Comparison of ENCODE assay signal across 8 cellular contexts in genomic region chr7:27150568-27151340, GRCh38. TPM values are rescaled to one million over a fixed set of nuclear protein-coding genes. Genes with fewer than 3 reads are reported as not detected.
A peak's percentile ranks its signal among the peaks of the same experiment; 100 is the strongest.
DNase-seq lines count a peak whose midpoint lies in the region; ATAC-seq, FAIRE-seq and TF ChIP-seq lines count a peak whose summit lies in the region.

No MANE protein-coding gene starts in this region.

- H3K79me2 ChIP-seq in GM23338 (replicated peaks; ENCODE audit: insufficient read depth) (no peaks in the 10 kb centered on the region), K562 (ENCODE audit: control insufficient read depth, insufficient read depth, low read length) (no peaks in the 10 kb centered on the region)

- H3F3A ChIP-seq in GM23338 (replicated peaks; ENCODE audit: low read depth), result peaks cover 43% of the 10 kb centered on the region

- no peak overlapping the region for H3K27ac Mint-ChIP-seq in GM23338
- H3K27ac Mint-ChIP-seq in T-helper 1 cell treated with Interleukin-12 subunit alpha and Interleukin-12 subunit beta and Interleukin-4 antibody, amounts not matched to agents 30 μg/mL and 1 μg/mL, for 36 hours, result peak overlapping the region; percentile 49

- peaks cover 21% of the 10 kb centered on the region for H3K4me1 Mint-ChIP-seq in GM23338
- peaks cover 17% of the 10 kb centered on the region for H3K4me1 Mint-ChIP-seq in T-helper 1 cell treated with Interleukin-12 subunit alpha and Interleukin-12 subunit beta and Interleukin-4 antibody, amounts not matched to agents 30 μg/mL and 1 μg/mL, for 36 hours (ENCODE audit: low read depth)

- peaks cover 100% of the 10 kb centered on the region for H3K27me3 Mint-ChIP-seq in GM23338 (ENCODE audit: insufficient read depth, low read depth, poor library complexity)
- H3K27me3 Mint-ChIP-seq in T-helper 1 cell treated with Interleukin-12 subunit alpha and Interleukin-12 subunit beta and Interleukin-4 antibody, amounts not matched to agents 30 μg/mL and 1 μg/mL, for 36 hours (ENCODE audit: low read depth), result peaks cover 94% of the 10 kb centered on the region

- peak in 1 of 2 experiments; percentile 54; a peak in 3 of 4 replicates for TF ChIP-seq RAD21 in K562 (CRISPR knock-in tag; conservative IDR thresholded peaks at IDR 0.05 in 1 of 2, IDR thresholded peaks at IDR 0.05 in 1 of 2)

- H3K9me2 ChIP-seq in GM23338 (ENCODE audit: insufficient read depth), result no peaks in the 10 kb centered on the region

- H3K36me3 ChIP-seq in GM23338 (ENCODE audit: insufficient read depth) (no peaks in the 10 kb centered on the region), K562 (ENCODE audit: control insufficient read depth, insufficient read depth, low read length) (no peaks in the 10 kb centered on the region), iPS-20b (ENCODE audit: insufficient read depth, low read depth, low read length) (no peaks in the 10 kb centered on the region), small intestine (ENCODE audit: control insufficient read depth in 2 of 2, insufficient read depth in 2 of 2, low read length in 2 of 2) (no peaks in the 10 kb centered on the region)

- H3K27me3 ChIP-seq in GM23338 (ENCODE audit: insufficient read depth) (peaks cover 100% of the 10 kb centered on the region), K562 (ENCODE audit: control insufficient read depth in 2 of 2, insufficient read depth in 2 of 2, low read length in 2 of 2) (peaks cover 53 to 91% of the 10 kb centered on the region in 2 experiments), iPS-20b (ENCODE audit: insufficient read depth, low read length) (peaks cover 100% of the 10 kb centered on the region), small intestine (ENCODE audit: control insufficient read depth in 2 of 2, insufficient read depth in 2 of 2, low read length in 2 of 2) (peaks cover 8 to 42% of the 10 kb centered on the region in 2 donors)

- CTCF ChIA-PET in K562 (lab: Yijun Ruan, JAX; ENCODE audit: low intra/inter-chr PET ratio), result interaction anchor here (0.6 to 1.0 kb wide), 2 partner anchors 16 to 773 kb away, joined by 3 read pairs; no protein-coding TSS in a partner anchor

- TF ChIP-seq EP300 in K562 (IDR thresholded peaks at IDR 0.05; ENCODE audit: low read length), result no peak

- no peaks in the 10 kb centered on the region for H3K9me1 ChIP-seq in K562 (ENCODE audit: control insufficient read depth, insufficient read depth, low read length)

- H3K4me2 ChIP-seq in GM23338 (peak overlapping the region; percentile 74), K562 (ENCODE audit: insufficient read depth, low read length) (no peak overlapping the region; the same call in 1 of the 2 replicates)

- H3K4me1 ChIP-seq in GM23338 (ENCODE audit: insufficient read depth) (peaks cover 24% of the 10 kb centered on the region), K562 (replicated peaks in 1 of 2; ENCODE audit: control insufficient read depth in 2 of 2, insufficient read depth in 2 of 2, low read length in 2 of 2) (peaks cover 0 to 16% of the 10 kb centered on the region in 2 experiments; a peak in 2 of 5 replicates), iPS-20b (ENCODE audit: insufficient read depth, low read length) (no peaks in the 10 kb centered on the region), small intestine (ENCODE audit: control insufficient read depth in 2 of 2, insufficient read depth in 1 of 2, low read depth in 1 of 2, low read length in 1 of 2) (no peaks in the 10 kb centered on the region)

- no peaks in the 10 kb centered on the region; the same call in 2 of the 3 replicates for H3K36me3 Mint-ChIP-seq in GM23338 (ENCODE audit: low read depth)
- peaks cover 3% of the 10 kb centered on the region for H3K36me3 Mint-ChIP-seq in T-helper 1 cell treated with Interleukin-12 subunit alpha and Interleukin-12 subunit beta and Interleukin-4 antibody, amounts not matched to agents 30 μg/mL and 1 μg/mL, for 36 hours (ENCODE audit: low read depth)

- no TSS peak for BruUV-seq in K562 (replicated peaks; lab: Mats Ljungman, UMichigan)

- peak overlapping the region; percentile 43 for H3K4me3 ChIP-seq in GM23338
- no peak overlapping the region for H3K4me3 ChIP-seq in K562
- H3K4me3 ChIP-seq in iPS-20b (ENCODE audit: low read length), result peak overlapping the region; percentile 29; the same call in 1 of the 2 replicates
- peak overlapping the region; percentile 19 to 62 for H3K4me3 ChIP-seq in small intestine (ENCODE audit: low read depth in 1 of 2, low read length in 2 of 2)

- peaks cover 54% of the 10 kb centered on the region for H4K20me1 ChIP-seq in GM23338 (replicated peaks; ENCODE audit: insufficient read depth)
- H4K20me1 ChIP-seq in K562 (replicated peaks; ENCODE audit: control insufficient read depth, insufficient read depth, low read length), result no peaks in the 10 kb centered on the region

- H3K27ac ChIP-seq in GM23338 (ENCODE audit: low read depth) (no peak overlapping the region), K562 (ENCODE audit: extremely low read depth, low read depth, low read length) (no peak overlapping the region), iPS-20b (ENCODE audit: low read length) (no peak overlapping the region), small intestine (ENCODE audit: low read depth in 1 of 2, low read length in 1 of 2) (peak overlapping the region in 1 of 2 donors; percentile 71)

- DNase-seq in GDM1 (lab: John Stamatoyannopoulos, UW) (peak; percentile 69), GM23338 (ENCODE audit: low spot score) (peak; percentile 85), LoVo (ENCODE audit: low spot score) (peak; percentile 91), K562 (ENCODE audit: extremely low read depth in 1 of 4, low spot score in 3 of 4) (peak; percentile 54 to 80 (median 75)), small intestine (peak; percentile 54), inferior parietal cortex (ENCODE audit: extremely low spot score) (no peak)

- FAIRE-seq in K562 (lab: Jason Lieb, UNC), result no peak
- no peak for FAIRE-seq in small intestine (lab: Jason Lieb, UNC)

- intact Hi-C loops in K562 (cut with micrococcal nuclease), result no loop called here

- H3K9me3 ChIP-seq in K562 (replicated peaks; ENCODE audit: control insufficient read depth, insufficient read depth, low read depth, low read length), result no peaks in the 10 kb centered on the region
- peaks cover 20% of the 10 kb centered on the region; the same call in 1 of the 2 replicates for H3K9me3 ChIP-seq in iPS-20b (ENCODE audit: insufficient read depth, low read depth, low read length)
- H3K9me3 ChIP-seq in small intestine (ENCODE audit: control insufficient read depth, low read depth), result no peaks in the 10 kb centered on the region

- H3K9ac ChIP-seq in K562 (ENCODE audit: insufficient read depth in 1 of 2, low read depth in 2 of 2, low read length in 2 of 2) (no peak overlapping the region), iPS-20b (ENCODE audit: low read depth, low read length) (no peak overlapping the region)

- POLR2A ChIA-PET in K562 (lab: Yijun Ruan, JAX), result interaction anchor here (1.0 kb wide), 1 partner anchor 11 kb away, joined by 5 read pairs; no protein-coding TSS in a partner anchor

- 7% methylated on average over 50 of the region's 58 CpGs for WGBS in K562 (ENCODE audit: insufficient coverage, low coverage, missing lambda C conversion rate)
- 2 to 3% (median 3%) methylated on average over 57 to 58 of the region's 58 CpGs for WGBS in small intestine, 3 donors

- H2AFZ ChIP-seq in GM23338, result no peak overlapping the region
- H2AFZ ChIP-seq in K562 (ENCODE audit: low read depth, low read length), result no peak overlapping the region

- in situ Hi-C loops in K562 (cut with MboI), result loop anchor here (25.0 kb wide), 3 partner anchors 638 to 1263 kb away; no protein-coding TSS in a partner anchor

- TF ChIP-seq CTCF in GM23338 (conservative IDR thresholded peaks at IDR 0.05; ENCODE audit: low read depth in 2 of 2) (peak; percentile 64 to 73), K562 (IDR thresholded peaks at IDR 0.05 in 2 of 3, conservative IDR thresholded peaks at IDR 0.05 in 1 of 3; ENCODE audit: insufficient read depth in 2 of 3, low read depth in 1 of 3, low read length in 3 of 3) (peak; percentile 64 to 82 (median 72))

- H3K9me3 Mint-ChIP-seq in GM23338, result peaks cover 26% of the 10 kb centered on the region
- H3K9me3 Mint-ChIP-seq in T-helper 1 cell treated with Interleukin-12 subunit alpha and Interleukin-12 subunit beta and Interleukin-4 antibody, amounts not matched to agents 30 μg/mL and 1 μg/mL, for 36 hours, result no peaks in the 10 kb centered on the region

- ATAC-seq in GM23338, result peak; percentile 63
- ATAC-seq in K562, result peak; percentile 96

- peak overlapping the region; percentile 50 for H3K4me3 Mint-ChIP-seq in GM23338
- peak overlapping the region; percentile 65 for H3K4me3 Mint-ChIP-seq in T-helper 1 cell treated with Interleukin-12 subunit alpha and Interleukin-12 subunit beta and Interleukin-4 antibody, amounts not matched to agents 30 μg/mL and 1 μg/mL, for 36 hours

- TF ChIP-seq POLR2A in K562 (conservative IDR thresholded peaks at IDR 0.05), result no peak

RNA-seq across cellular contexts. Expression of gene HOXA3, which starts 1.6 kb away (rescaled TPM):
- total RNA-seq in GM23338 (2014; rRNA removed; shearing (Covaris generic)), result not detected in 2 replicates
- not detected in 2 replicates for polyA plus RNA-seq in GM23338 (2016; fragmentation: Nextera tagmentation; extraction: Ambion mirVana)
- 0.35 TPM in 1 of 2 replicates, not detected in the other for total RNA-seq in K562 (2011; cell fraction: chromatin; rRNA removed; ENCODE audit: low replicate concordance)
- 0.17 TPM in 1 of 2 replicates, not detected in the other for total RNA-seq in K562 (2011; cell fraction: nucleolus; rRNA removed)
- not detected in 2 replicates for total RNA-seq in K562 (2011; cell fraction: nucleoplasm; rRNA removed)
- total RNA-seq in K562 (2014; rRNA removed), result not detected in 2 replicates
- not detected in 2 replicates for total RNA-seq in K562 (2014; rRNA removed; fragmentation: Illumina TruSeq; extraction: Trizol)
- not detected in 2 replicates for total RNA-seq in K562 (2015; rRNA removed; fragmentation: Illumina TruSeq; extraction: Trizol)
- 0.04 and 0.18 TPM in 2 replicates for total RNA-seq in K562 (2021)
- polyA plus RNA-seq in K562 (2011; rRNA removed), result 0.13 TPM in 1 of 2 replicates, not detected in the other
- polyA plus RNA-seq in K562 (2011; cell fraction: cytosol; rRNA removed), result 0.06 TPM in 1 of 2 replicates, not detected in the other
- polyA plus RNA-seq in K562 (2011; cell fraction: nucleus; rRNA removed), result 0.78 TPM in 1 of 2 replicates, not detected in the other
- polyA plus RNA-seq in K562 (2012), result 0.03 TPM in 1 of 2 replicates, not detected in the other
- polyA plus RNA-seq in K562 (2014; fragmentation: Illumina TruSeq; extraction: Trizol), result not detected in 2 replicates
- not detected for polyA plus RNA-seq in K562 (2014; fragmentation: Nextera tagmentation; extraction: Ambion mirVana)
- not detected in 2 replicates for polyA plus RNA-seq in K562 (2014; rRNA removed)
- polyA minus RNA-seq in K562 (2011; rRNA and poly(A)+ RNA removed), result not detected in 2 replicates
- polyA minus RNA-seq in K562 (2011; cell fraction: cytosol; rRNA and poly(A)+ RNA removed), result not detected in 2 replicates
- polyA minus RNA-seq in K562 (2011; cell fraction: nucleus; rRNA and poly(A)+ RNA removed), result 0.54 TPM in 1 of 2 replicates, not detected in the other
- polyA plus RNA-seq in small intestine, result 1 to 10 TPM in 1 of 3 donors, under 1 TPM in 2; 0.45 to 3.3 (median 0.54) TPM

RNA-seq across cellular contexts. Expression of gene HOXA6, which starts 3.2 kb away (rescaled TPM):
- total RNA-seq in GM23338 (2014; rRNA removed; shearing (Covaris generic)), result not detected in 2 replicates
- not detected in 2 replicates for polyA plus RNA-seq in GM23338 (2016; fragmentation: Nextera tagmentation; extraction: Ambion mirVana)
- total RNA-seq in K562 (2011; cell fraction: chromatin; rRNA removed; ENCODE audit: low replicate concordance), result not detected in 2 replicates
- total RNA-seq in K562 (2011; cell fraction: nucleolus; rRNA removed), result not detected in 2 replicates
- total RNA-seq in K562 (2011; cell fraction: nucleoplasm; rRNA removed), result not detected in 2 replicates
- not detected in 2 replicates for total RNA-seq in K562 (2014; rRNA removed)
- total RNA-seq in K562 (2014; rRNA removed; fragmentation: Illumina TruSeq; extraction: Trizol), result not detected in 2 replicates
- total RNA-seq in K562 (2015; rRNA removed; fragmentation: Illumina TruSeq; extraction: Trizol), result not detected in 2 replicates
- total RNA-seq in K562 (2021), result not detected in 2 replicates
- polyA plus RNA-seq in K562 (2011; rRNA removed), result not detected in 2 replicates
- not detected in 2 replicates for polyA plus RNA-seq in K562 (2011; cell fraction: cytosol; rRNA removed)
- 0.13 TPM in 1 of 2 replicates, not detected in the other for polyA plus RNA-seq in K562 (2011; cell fraction: nucleus; rRNA removed)
- polyA plus RNA-seq in K562 (2012), result not detected in 2 replicates
- polyA plus RNA-seq in K562 (2014; fragmentation: Illumina TruSeq; extraction: Trizol), result not detected in 2 replicates
- not detected for polyA plus RNA-seq in K562 (2014; fragmentation: Nextera tagmentation; extraction: Ambion mirVana)
- polyA plus RNA-seq in K562 (2014; rRNA removed), result not detected in 2 replicates
- polyA minus RNA-seq in K562 (2011; rRNA and poly(A)+ RNA removed), result not detected in 2 replicates
- not detected in 2 replicates for polyA minus RNA-seq in K562 (2011; cell fraction: cytosol; rRNA and poly(A)+ RNA removed)
- polyA minus RNA-seq in K562 (2011; cell fraction: nucleus; rRNA and poly(A)+ RNA removed), result not detected in 2 replicates
- polyA plus RNA-seq in small intestine, result under 1 TPM in 2 of 3 donors, not detected in 1; 0.46 to 0.81 TPM

RNA-seq across cellular contexts. Expression of gene HOXA7, which starts 5.7 kb away (rescaled TPM):
- total RNA-seq in GM23338 (2014; rRNA removed; shearing (Covaris generic)), result not detected in 2 replicates
- 0.24 TPM in 1 of 2 replicates, not detected in the other for polyA plus RNA-seq in GM23338 (2016; fragmentation: Nextera tagmentation; extraction: Ambion mirVana)
- total RNA-seq in K562 (2011; cell fraction: chromatin; rRNA removed; ENCODE audit: low replicate concordance), result not detected in 2 replicates
- not detected in 2 replicates for total RNA-seq in K562 (2011; cell fraction: nucleolus; rRNA removed)
- not detected in 2 replicates for total RNA-seq in K562 (2011; cell fraction: nucleoplasm; rRNA removed)
- not detected in 2 replicates for total RNA-seq in K562 (2014; rRNA removed)
- not detected in 2 replicates for total RNA-seq in K562 (2014; rRNA removed; fragmentation: Illumina TruSeq; extraction: Trizol)
- not detected in 2 replicates for total RNA-seq in K562 (2015; rRNA removed; fragmentation: Illumina TruSeq; extraction: Trizol)
- total RNA-seq in K562 (2021), result not detected in 2 replicates
- polyA plus RNA-seq in K562 (2011; rRNA removed), result not detected in 2 replicates
- polyA plus RNA-seq in K562 (2011; cell fraction: cytosol; rRNA removed), result not detected in 2 replicates
- not detected in 2 replicates for polyA plus RNA-seq in K562 (2011; cell fraction: nucleus; rRNA removed)
- not detected in 2 replicates for polyA plus RNA-seq in K562 (2012)
- polyA plus RNA-seq in K562 (2014; fragmentation: Illumina TruSeq; extraction: Trizol), result not detected in 2 replicates
- not detected for polyA plus RNA-seq in K562 (2014; fragmentation: Nextera tagmentation; extraction: Ambion mirVana)
- polyA plus RNA-seq in K562 (2014; rRNA removed), result not detected in 2 replicates
- polyA minus RNA-seq in K562 (2011; rRNA and poly(A)+ RNA removed), result not detected in 2 replicates
- not detected in 2 replicates for polyA minus RNA-seq in K562 (2011; cell fraction: cytosol; rRNA and poly(A)+ RNA removed)
- polyA minus RNA-seq in K562 (2011; cell fraction: nucleus; rRNA and poly(A)+ RNA removed), result not detected in 2 replicates
- 1 to 10 TPM in 2 of 3 donors, not detected in 1; 1.1 to 1.9 TPM for polyA plus RNA-seq in small intestine

RNA-seq across cellular contexts. Expression of gene HOXA5, which starts 7.3 kb away (rescaled TPM):
- total RNA-seq in GM23338 (2014; rRNA removed; shearing (Covaris generic)), result not detected in 2 replicates
- not detected in 2 replicates for polyA plus RNA-seq in GM23338 (2016; fragmentation: Nextera tagmentation; extraction: Ambion mirVana)
- not detected in 2 replicates for total RNA-seq in K562 (2011; cell fraction: chromatin; rRNA removed; ENCODE audit: low replicate concordance)
- not detected in 2 replicates for total RNA-seq in K562 (2011; cell fraction: nucleolus; rRNA removed)
- not detected in 2 replicates for total RNA-seq in K562 (2011; cell fraction: nucleoplasm; rRNA removed)
- not detected in 2 replicates for total RNA-seq in K562 (2014; rRNA removed)
- not detected in 2 replicates for total RNA-seq in K562 (2014; rRNA removed; fragmentation: Illumina TruSeq; extraction: Trizol)
- not detected in 2 replicates for total RNA-seq in K562 (2015; rRNA removed; fragmentation: Illumina TruSeq; extraction: Trizol)
- total RNA-seq in K562 (2021), result not detected in 2 replicates
- 0.13 TPM in 1 of 2 replicates, not detected in the other for polyA plus RNA-seq in K562 (2011; rRNA removed)
- polyA plus RNA-seq in K562 (2011; cell fraction: cytosol; rRNA removed), result 0.10 TPM in 1 of 2 replicates, not detected in the other
- polyA plus RNA-seq in K562 (2011; cell fraction: nucleus; rRNA removed), result 0.30 TPM in 1 of 2 replicates, not detected in the other
- not detected in 2 replicates for polyA plus RNA-seq in K562 (2012)
- not detected in 2 replicates for polyA plus RNA-seq in K562 (2014; fragmentation: Illumina TruSeq; extraction: Trizol)
- polyA plus RNA-seq in K562 (2014; fragmentation: Nextera tagmentation; extraction: Ambion mirVana), result not detected
- not detected in 2 replicates for polyA plus RNA-seq in K562 (2014; rRNA removed)
- polyA minus RNA-seq in K562 (2011; rRNA and poly(A)+ RNA removed), result not detected in 2 replicates
- not detected in 2 replicates for polyA minus RNA-seq in K562 (2011; cell fraction: cytosol; rRNA and poly(A)+ RNA removed)
- polyA minus RNA-seq in K562 (2011; cell fraction: nucleus; rRNA and poly(A)+ RNA removed), result not detected in 2 replicates
- 1 to 10 TPM in 2 of 3 donors, under 1 TPM in 1; 0.45 to 7.7 (median 2.4) TPM for polyA plus RNA-seq in small intestine

RNA-seq across cellular contexts. Expression of gene HOXA9, which starts 14.6 kb away (rescaled TPM):
- total RNA-seq in GM23338 (2014; rRNA removed; shearing (Covaris generic)), result not detected in 2 replicates
- polyA plus RNA-seq in GM23338 (2016; fragmentation: Nextera tagmentation; extraction: Ambion mirVana) (not detected in 2 replicates), K562 (2011; rRNA removed) (not detected in 2 replicates), K562 (2014; fragmentation: Illumina TruSeq; extraction: Trizol) (not detected in 2 replicates), K562 (2014; fragmentation: Nextera tagmentation; extraction: Ambion mirVana) (not detected), K562 (2014; rRNA removed) (not detected in 2 replicates), small intestine (under 1 TPM in 1 of 3 donors, not detected in 2; 0.28 TPM)
- total RNA-seq in K562 (2011; cell fraction: chromatin; rRNA removed; ENCODE audit: low replicate concordance), result not detected in 2 replicates
- not detected in 2 replicates for total RNA-seq in K562 (2011; cell fraction: nucleolus; rRNA removed)
- not detected in 2 replicates for total RNA-seq in K562 (2011; cell fraction: nucleoplasm; rRNA removed)
- total RNA-seq in K562 (2014; rRNA removed) (not detected in 2 replicates), K562 (2014; rRNA removed; fragmentation: Illumina TruSeq; extraction: Trizol) (not detected in 2 replicates), K562 (2015; rRNA removed; fragmentation: Illumina TruSeq; extraction: Trizol) (not detected in 2 replicates), K562 (2021) (not detected in 2 replicates)
- not detected in 2 replicates for polyA plus RNA-seq in K562 (2011; cell fraction: cytosol; rRNA removed)
- not detected in 2 replicates for polyA plus RNA-seq in K562 (2011; cell fraction: nucleus; rRNA removed)
- polyA plus RNA-seq in K562 (2012), result not detected in 2 replicates
- polyA minus RNA-seq in K562 (2011; rRNA and poly(A)+ RNA removed), result not detected in 2 replicates
- polyA minus RNA-seq in K562 (2011; cell fraction: cytosol; rRNA and poly(A)+ RNA removed), result not detected in 2 replicates
- polyA minus RNA-seq in K562 (2011; cell fraction: nucleus; rRNA and poly(A)+ RNA removed), result not detected in 2 replicates
